Comparison of ENCODE assay signal across 13 cellular contexts in genomic region chr3:99934984-99935797, GRCh38.
DNase-seq lines count a peak whose midpoint lies in the region; ATAC-seq lines count a peak whose summit lies in the region.
"Had no signal": no experiment of that assay in that cellular context is flagged by ENCODE, and none has a peak within 500 bp of the region (broad histone marks: within the 10 kb centered on the region; RNA-seq: fewer than 3 reads in every experiment).

No MANE protein-coding gene starts in this region.

- H3K9me3 ChIP-seq in MG63 = no peaks in the 10 kb centered on the region

- ATAC-seq in sciatic nerve (peak; percentile 78), GM18498 (IDR thresholded peaks at IDR 0.05; ENCODE audit: unreplicated experiment) (no peak)

- H3K27me3 ChIP-seq in MG63 = no peaks in the 10 kb centered on the region

- intact Hi-C loops in sciatic nerve (cut with DNase I) = no loop called here

- DNase-seq in HuH-7 (ENCODE audit: low spot score) = peak; percentile 85
- DNase-seq in dermis microvascular lymphatic vessel endothelial cell (ENCODE audit: low read depth in 2 of 2) = peak; percentile 90 to 92
- DNase-seq in left kidney (ENCODE audit: low read depth, low spot score) = peak; percentile 39
- DNase-seq in sciatic nerve (ENCODE audit: low spot score) = no peak
- no peak for DNase-seq in MG63
- no peak for DNase-seq in SW480 (ENCODE audit: low spot score)
- no peak for DNase-seq in kidney glomerular epithelial cell (lab: John Stamatoyannopoulos, UW)
- DNase-seq: activated naive CD4-positive, alpha-beta T cell treated with anti-CD3 and anti-CD28 coated beads for 36 hours; GM23248; NCI-H2029; stimulated activated CD4-positive, alpha-beta T cell treated with anti-CD3 and anti-CD28 coated beads, Interleukin-12 subunit alpha, Interleukin-12 subunit beta, amount 100 ng/mL, for 4 hours; T-helper 2 cell had no signal

- no peak overlapping the region for H3K4me3 ChIP-seq in MG63
- H3K4me3 ChIP-seq: GM23248 had no signal

- no peaks in the 10 kb centered on the region; the same call in 1 of the 2 replicates for H3K36me3 ChIP-seq in MG63

Comparison
In these comparisons a context has a peak if more than half of its experiments do, and no peak if none do; other contexts are left out.
1. DNase-seq: peak in HuH-7 (single experiment), dermis microvascular lymphatic vessel endothelial cell (2 of 2) and left kidney (single experiment); none in sciatic nerve (single experiment), MG63 (single experiment), SW480 (single experiment) and kidney glomerular epithelial cell (single experiment).